In the genomic region with DNA sequence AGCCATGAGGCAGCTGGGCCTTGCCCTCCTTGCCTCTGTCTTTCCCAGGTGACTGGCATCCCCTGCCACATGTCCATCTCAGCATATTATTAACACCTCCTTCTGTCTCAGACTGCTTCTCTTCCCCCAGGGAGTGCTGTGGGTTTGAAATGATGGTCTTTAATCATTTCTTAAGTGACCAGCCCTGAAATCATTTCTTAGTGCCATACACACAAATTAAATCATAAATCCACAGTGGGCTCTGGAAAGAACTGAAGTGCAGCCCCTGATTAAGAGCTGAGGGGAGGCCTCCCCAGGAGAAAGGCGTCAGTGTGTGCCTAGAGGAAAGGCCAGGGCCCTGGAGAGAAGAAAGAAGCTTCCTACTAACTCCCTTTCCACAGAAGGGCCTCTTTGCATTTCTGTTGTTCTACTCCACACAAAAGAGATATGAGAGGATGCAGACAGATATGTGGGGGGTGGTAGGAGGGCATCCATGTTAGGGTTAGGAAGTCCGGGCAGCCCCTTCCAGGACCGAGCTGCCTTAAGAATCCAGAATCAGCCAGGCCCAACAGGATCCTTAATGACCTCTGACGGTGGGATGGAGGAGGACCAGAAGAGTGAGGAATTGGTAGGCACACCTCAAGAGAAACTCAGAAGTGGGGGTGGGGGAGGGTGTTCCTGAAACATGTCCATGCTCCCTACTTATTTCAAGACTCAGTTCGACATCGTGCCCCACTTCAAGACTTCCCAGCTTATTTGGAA, we compare ENCODE assay signal across 25 cellular contexts.
"Had no signal": no experiment of that assay in that cellular context is flagged by ENCODE, and none has a peak within 500 bp of the region (broad histone marks: within the 10 kb centered on the region; RNA-seq: fewer than 3 reads in every experiment).

No MANE protein-coding gene starts in this region.

- H3K4me2 ChIP-seq: hepatocyte had no signal

- H3K36me3 Mint-ChIP-seq: mesothelial cell of epicardium; naive B cell; natural killer cell; stimulated activated naive B cell treated with anti-CD40 and anti-IgM and Interleukin-4, amounts not matched to agents 10 μg/mL and 1 μg/mL and 100 μg/mL, for 72 hours had no signal

- H3K27ac ChIP-seq: hepatocyte, left ventricle myocardium inferior, ovary, prostate gland, skin epidermis, stomach, testis, tibial artery, upper lobe of right lung had no signal

- H3K4me3 ChIP-seq: hepatocyte, left ventricle myocardium inferior, lung, ovary, prostate gland, skin epidermis, stomach, testis, tibial artery, upper lobe of right lung had no signal

- H2AFZ ChIP-seq: hepatocyte had no signal

- H3K79me2 ChIP-seq: hepatocyte had no signal

- H3K9me3 ChIP-seq: left ventricle myocardium inferior, ovary, prostate gland, stomach, testis, tibial artery, upper lobe of right lung had no signal

- H3K36me3 ChIP-seq: left ventricle myocardium inferior, ovary, prostate gland, stomach, tibial artery, upper lobe of right lung had no signal

- H3K27me3 ChIP-seq: hepatocyte, ovary, stomach, testis, tibial artery, upper lobe of right lung had no signal

- DNase-seq: islet precursor cell; left ventricle myocardium inferior; mesendoderm; naive B cell; natural killer cell; nephron progenitor cell; ovary; posterior cingulate gyrus; retina; right cardiac atrium; stimulated activated CD4-positive, alpha-beta T cell treated with anti-CD3 and anti-CD28 coated beads, Interleukin-12 subunit alpha, Interleukin-12 subunit beta, amount 100 ng/mL, for 4 hours; stimulated activated CD4-positive, alpha-beta T cell treated with anti-CD3 and anti-CD28 coated beads, Interleukin-15, amount 100 ng/mL, for 24 hours; stimulated activated CD4-positive, alpha-beta T cell treated with anti-CD3 and anti-CD28 coated beads, Interleukin-2, amount 100 ng/mL, for 24 hours; stimulated activated CD4-positive, alpha-beta T cell treated with anti-CD3 and anti-CD28 coated beads, Interleukin-4, amount 100 ng/mL, for 1 hour; stimulated activated naive B cell treated with anti-CD40 and anti-IgM and Interleukin-4, amounts not matched to agents 10 μg/mL and 1 μg/mL and 100 μg/mL, for 72 hours; stimulated activated naive CD8-positive, alpha-beta T cell treated with anti-CD3 and anti-CD28 coated beads, Interleukin-15, Interleukin-2, amounts not matched to agents 100 U/mL and 50 U/mL, for 24 hours; stomach; testis; tibial artery; upper lobe of right lung had no signal

- H3K9me3 Mint-ChIP-seq: mesothelial cell of epicardium; natural killer cell; nephron progenitor cell; stimulated activated naive B cell treated with anti-CD40 and anti-IgM and Interleukin-4, amounts not matched to agents 10 μg/mL and 1 μg/mL and 100 μg/mL, for 72 hours had no signal

- H3K4me1 Mint-ChIP-seq: mesothelial cell of epicardium; naive B cell; natural killer cell; stimulated activated naive B cell treated with anti-CD40 and anti-IgM and Interleukin-4, amounts not matched to agents 10 μg/mL and 1 μg/mL and 100 μg/mL, for 72 hours had no signal

- H3K27ac Mint-ChIP-seq: mesothelial cell of epicardium; naive B cell; natural killer cell; nephron progenitor cell; stimulated activated naive B cell treated with anti-CD40 and anti-IgM and Interleukin-4, amounts not matched to agents 10 μg/mL and 1 μg/mL and 100 μg/mL, for 72 hours had no signal

- H3K4me1 ChIP-seq: prostate gland, stomach, tibial artery, upper lobe of right lung had no signal

- H3K4me3 Mint-ChIP-seq: mesothelial cell of epicardium; naive B cell; natural killer cell; nephron progenitor cell; stimulated activated naive B cell treated with anti-CD40 and anti-IgM and Interleukin-4, amounts not matched to agents 10 μg/mL and 1 μg/mL and 100 μg/mL, for 72 hours had no signal
